Comparison of ENCODE assay signal across 8 cellular contexts in genomic region chrX:47380268-47380667, GRCh38. TPM values are rescaled to one million over a fixed set of nuclear protein-coding genes. Genes with fewer than 3 reads are reported as not detected.
DNase-seq lines count a peak whose midpoint lies in the region; ATAC-seq and TF ChIP-seq lines count a peak whose summit lies in the region.

No MANE protein-coding gene starts in this region.

- H3K4me3 Mint-ChIP-seq in naive thymus-derived CD8-positive, alpha-beta T cell, result peak overlapping the region; percentile 63 to 86 (median 82)

- H3K27me3 ChIP-seq in heart right ventricle (peaks cover 0 to 22% (median 0%) of the 10 kb centered on the region in 7 donors), uterus (no peaks in the 10 kb centered on the region), A673 (replicated peaks; ENCODE audit: insufficient read depth, low read depth, low read length, poor library complexity) (no peaks in the 10 kb centered on the region)

- H3K27ac Mint-ChIP-seq in naive thymus-derived CD8-positive, alpha-beta T cell, result peak overlapping the region in 9 of 10 donors; percentile 73 to 95 (median 87)

- no peaks in the 10 kb centered on the region for H3K36me3 ChIP-seq in heart right ventricle
- no peaks in the 10 kb centered on the region for H3K36me3 ChIP-seq in uterus
- no peaks in the 10 kb centered on the region for H3K36me3 ChIP-seq in A673 (ENCODE audit: insufficient read depth, low read length, poor library complexity, severe bottlenecking)

- no peaks in the 10 kb centered on the region for H3K27me3 Mint-ChIP-seq in naive thymus-derived CD8-positive, alpha-beta T cell

- POLR2A ChIA-PET in naive thymus-derived CD8-positive, alpha-beta T cell (lab: Charles Lee), result interaction anchor here (0.7 to 1.2 kb wide), 2 partner anchors 134 to 219 kb away, joined by 3 read pairs; no protein-coding TSS in a partner anchor
- POLR2A ChIA-PET in A673 (lab: Charles Lee; ENCODE audit: low non-redundant PET), result no interaction called here

- ATAC-seq in heart right ventricle (no peak), Right ventricle myocardium inferior (no peak)
- peak; percentile 90 to 95 for ATAC-seq in naive thymus-derived CD8-positive, alpha-beta T cell

- no TSS peak for BruUV-seq in A673 (replicated peaks; lab: Mats Ljungman, UMichigan)

- TF ChIP-seq CTCF in heart right ventricle (IDR thresholded peaks at IDR 0.05) (no peak), uterus (IDR thresholded peaks at IDR 0.05) (no peak), A673 (conservative IDR thresholded peaks at IDR 0.05; ENCODE audit: low read depth, low read length) (no peak)

- DNase-seq in heart right ventricle, result peak; percentile 6 to 13
- DNase-seq in Right ventricle myocardium inferior (ENCODE audit: missing footprints), result no peak
- peak; percentile 6 to 56 (median 28) for DNase-seq in activated naive CD4-positive, alpha-beta T cell (lab: John Stamatoyannopoulos, UW)
- peak; percentile 46 to 93 (median 78) for DNase-seq in naive thymus-derived CD8-positive, alpha-beta T cell
- peak; percentile 31 to 40 for DNase-seq in uterus
- no peak for DNase-seq in A673 (ENCODE audit: low spot score)
- no peak for DNase-seq in NCI-H1694 treated with DMSO at 0.1 percent for 48 hours (lab: John Stamatoyannopoulos, UW)
- DNase-seq in COLO668 (lab: John Stamatoyannopoulos, UW; ENCODE audit: unreplicated experiment), result no peak

- no peaks in the 10 kb centered on the region for H3K9me3 ChIP-seq in heart right ventricle
- no peaks in the 10 kb centered on the region for H3K9me3 ChIP-seq in uterus
- H3K9me3 ChIP-seq in A673 (ENCODE audit: low read depth, low read length, poor library complexity, severe bottlenecking), result no peaks in the 10 kb centered on the region

- intact Hi-C loops in heart right ventricle (cut with DNase I), result loop anchor here in 9 of 10 donors (5.0 to 10.0 kb wide), 4 partner anchors 145 to 188 kb away; partner anchors contain the start of genes UBA1 (in 5 of the 9) and USP11 (in 1 of the 9)
- intact Hi-C loops in Right ventricle myocardium inferior (cut with DNase I), result loop anchor here (5.0 kb wide), 1 partner anchor 142 kb away; no protein-coding TSS in a partner anchor
- intact Hi-C loops in uterus (cut with DNase I; ENCODE audit: low total_unique reads), result loop anchor here (10.0 kb wide), 1 partner anchor 185 kb away; the partner anchor contains the start of gene UBA1
- intact Hi-C loops in A673 (cut with micrococcal nuclease; ENCODE audit: unreplicated experiment), result no loop called here

- 64 to 76% methylated on average over 10 of the region's 10 CpGs for WGBS in heart right ventricle, 2 donors

- H3K4me1 Mint-ChIP-seq in naive thymus-derived CD8-positive, alpha-beta T cell, result peaks cover 11 to 36% (median 28%) of the 10 kb centered on the region in 4 donors

- H3K9me3 Mint-ChIP-seq in naive thymus-derived CD8-positive, alpha-beta T cell, result peaks cover 0 to 9% (median 0%) of the 10 kb centered on the region in 9 donors

- CTCF ChIA-PET in A673 (lab: Charles Lee), result no interaction called here

- H3K27ac ChIP-seq in heart right ventricle, result no peak overlapping the region
- H3K27ac ChIP-seq in uterus, result no peak overlapping the region
- H3K27ac ChIP-seq in A673 (ENCODE audit: low read depth, low read length, poor library complexity, severe bottlenecking), result no peak overlapping the region

- H3K4me3 ChIP-seq in heart right ventricle, result peak overlapping the region in 1 of 10 donors; percentile 15
- H3K4me3 ChIP-seq in uterus, result no peak overlapping the region
- no peak overlapping the region for H3K4me3 ChIP-seq in A673 (ENCODE audit: low read depth, low read length, poor library complexity, severe bottlenecking)

- H3K36me3 Mint-ChIP-seq in naive thymus-derived CD8-positive, alpha-beta T cell, result peaks cover 0 to 2% (median 0%) of the 10 kb centered on the region in 3 donors

- H3K4me1 ChIP-seq in heart right ventricle (peaks cover 0 to 9% (median 0%) of the 10 kb centered on the region in 9 donors), uterus (no peaks in the 10 kb centered on the region), A673 (ENCODE audit: insufficient read depth, low read length, poor library complexity, severe bottlenecking) (no peaks in the 10 kb centered on the region)

- TF ChIP-seq POLR2A in uterus (IDR thresholded peaks at IDR 0.05), result no peak

RNA-seq across cellular contexts. Expression of gene ZNF157, which starts 9.9 kb away (rescaled TPM):
- total RNA-seq in heart right ventricle (under 1 TPM in 3 of 10 donors, not detected in 7; 0.15 to 0.25 (median 0.23) TPM), Right ventricle myocardium inferior (not detected), uterus (1 to 10 TPM in 1 of 4 donors, under 1 TPM in 1, not detected in 2; 0.55 to 2.4 TPM), A673 (2021) (not detected in 2 replicates)
- under 1 TPM; 0.03 to 0.15 TPM for polyA plus RNA-seq in heart right ventricle
- 1 to 10 TPM; 2.0 to 2.2 TPM for total RNA-seq in naive thymus-derived CD8-positive, alpha-beta T cell
- under 1 TPM; 0.34 to 0.67 (median 0.61) TPM for polyA plus RNA-seq in naive thymus-derived CD8-positive, alpha-beta T cell

Comparison
In these comparisons a context has a peak if more than half of its experiments do, and no peak if none do; other contexts are left out.
1. DNase-seq: peak in heart right ventricle (2 of 2), activated naive CD4-positive, alpha-beta T cell (4 of 4), naive thymus-derived CD8-positive, alpha-beta T cell (10 of 10) and uterus (2 of 2); none in Right ventricle myocardium inferior (single experiment), A673 (single experiment), NCI-H1694 treated with DMSO at 0.1 percent for 48 hours (single experiment) and COLO668 (single experiment).
2. ATAC-seq: peak in naive thymus-derived CD8-positive, alpha-beta T cell (2 of 2); none in heart right ventricle (0 of 8) and Right ventricle myocardium inferior (single experiment).